Comparison of ENCODE assay signal across 8 cellular contexts in the genomic region with DNA sequence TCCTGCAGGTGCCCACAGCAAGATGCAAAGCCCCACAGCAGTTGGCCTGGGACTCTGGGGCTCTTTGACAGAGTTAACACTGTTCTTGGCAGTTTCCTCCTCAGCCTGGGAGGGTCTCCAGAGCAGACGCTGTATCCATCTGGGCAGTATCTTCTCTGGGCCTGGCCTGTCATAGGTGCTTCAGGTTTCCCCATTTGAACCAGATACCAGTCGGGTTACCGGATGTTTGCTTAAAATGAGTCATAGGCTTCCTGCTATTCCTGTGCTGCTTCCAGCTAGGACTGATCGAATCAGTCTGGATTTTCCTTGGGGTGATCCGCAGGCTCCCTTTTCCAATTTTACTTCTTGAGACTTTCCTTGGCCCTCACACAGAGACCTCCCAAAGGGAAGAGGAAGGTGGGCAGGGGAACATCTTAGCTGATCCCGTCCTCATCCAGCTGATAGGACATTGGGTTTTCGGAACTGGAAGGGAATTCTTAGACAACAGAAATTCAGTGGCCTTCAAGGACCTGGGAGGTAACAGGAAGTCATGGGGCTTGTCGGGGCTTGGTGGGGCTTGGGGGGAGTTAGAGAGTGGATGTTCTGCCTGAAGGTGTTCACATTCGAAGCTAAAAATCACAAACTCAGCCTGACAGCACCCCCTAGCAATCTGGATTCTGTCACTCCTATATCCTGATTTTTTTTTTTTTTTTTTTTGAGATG. TPM values are rescaled to one million over a fixed set of nuclear protein-coding genes. Genes with fewer than 3 reads are reported as not detected.
DNase-seq lines count a peak whose midpoint lies in the region; TF ChIP-seq lines count a peak whose summit lies in the region.

No MANE protein-coding gene starts in this region.

- peak; percentile 81 for DNase-seq in HuH-7.5 (ENCODE audit: low spot score)
- DNase-seq in amniotic epithelial cell (ENCODE audit: low read depth) = peak; percentile 77
- peak; percentile 91 for DNase-seq in kidney tubule cell (ENCODE audit: low spot score)
- DNase-seq in substantia nigra (lab: John Stamatoyannopoulos, UW) = no peak
- DNase-seq in GM13976 (ENCODE audit: low spot score) = no peak
- DNase-seq in NOMO-1 treated with DMSO at 0.1 percent for 48 hours (lab: John Stamatoyannopoulos, UW; ENCODE audit: unreplicated experiment) = no peak

- WGBS in urinary bladder = 57% methylated on average over 9 of the region's 9 CpGs

- H3K27ac ChIP-seq in C4-2B (peak overlapping the region; percentile 82), urinary bladder (ENCODE audit: low read depth) (peak overlapping the region; percentile 64), substantia nigra (ENCODE audit: low read depth, low read length, poor library complexity, severe bottlenecking) (no peak overlapping the region)

- no peak overlapping the region for H3K4me3 ChIP-seq in urinary bladder (ENCODE audit: low read depth, low read length)

- TF ChIP-seq CTCF in C4-2B (conservative IDR thresholded peaks at IDR 0.05) (no peak), GM13976 (IDR thresholded peaks at IDR 0.05; ENCODE audit: borderline replicate concordance, control extremely low read depth, extremely low read depth, insufficient read depth, missing control alignments) (no peak)

- no peaks in the 10 kb centered on the region for H3K4me1 ChIP-seq in urinary bladder (ENCODE audit: insufficient read depth)

- no peaks in the 10 kb centered on the region for H3K36me3 ChIP-seq in urinary bladder (ENCODE audit: insufficient read depth)

- in situ Hi-C loops in GM13976 (cut with MboI; ENCODE audit: low sequenced_read_pairs, unreplicated experiment) = no loop called here

RNA-seq across cellular contexts. Expression of a gene that starts 2.4 kb away (rescaled TPM):
- 15.0 TPM for total RNA-seq in urinary bladder
- 41.8 TPM for polyA plus RNA-seq in urinary bladder

RNA-seq across cellular contexts. Expression of a gene that starts 12.9 kb away (rescaled TPM):
- 30.0 TPM for total RNA-seq in urinary bladder
- polyA plus RNA-seq in urinary bladder = 42.1 TPM

RNA-seq across cellular contexts. Expression of a gene that starts 47.7 kb away (rescaled TPM):
- 1.8 TPM for total RNA-seq in urinary bladder
- 3.5 TPM for polyA plus RNA-seq in urinary bladder

Comparison
In these comparisons a context has a peak if more than half of its experiments do, and no peak if none do; other contexts are left out.
1. DNase-seq: peak in HuH-7.5 (single experiment), amniotic epithelial cell (single experiment) and kidney tubule cell (single experiment); none in substantia nigra (0 of 49), GM13976 (single experiment) and NOMO-1 treated with DMSO at 0.1 percent for 48 hours (single experiment).